11 cellular contexts compared by ENCODE assay signal in genomic region chr17:69084911-69085310, GRCh38. TPM values are rescaled to one million over a fixed set of nuclear protein-coding genes. Genes with fewer than 3 reads are reported as not detected.
A peak's percentile ranks its signal among the peaks of the same experiment; 100 is the strongest.
DNase-seq lines count a peak whose midpoint lies in the region; ATAC-seq and TF ChIP-seq lines count a peak whose summit lies in the region.
"Had no signal": no experiment of that assay in that cellular context is flagged by ENCODE, and none has a peak within 500 bp of the region (broad histone marks: within the 10 kb centered on the region; RNA-seq: fewer than 3 reads in every experiment).

No MANE protein-coding gene starts in this region.

- H3K14ac ChIP-seq in neuronal stem cell (ENCODE audit: low read length): no peak overlapping the region

- H2BK5ac ChIP-seq in neuronal stem cell (ENCODE audit: low read length): no peak overlapping the region

- DNase-seq in ELR (ENCODE audit: low read depth) (peak; percentile 25), NB4 (ENCODE audit: low read depth) (no peak), cerebellar cortex (ENCODE audit: low spot score) (peak; percentile 4), neuronal stem cell (ENCODE audit: low spot score) (peak; percentile 11)
- no peak for DNase-seq in activated naive CD4-positive, alpha-beta T cell treated with anti-CD3 and anti-CD28 coated beads for 36 hours
- DNase-seq: activated CD4-positive, CD25-positive, alpha-beta regulatory T cell; caudate nucleus; NCI-H1417 treated with DMSO at 0.1 percent for 48 hours had no signal

- H3K4ac ChIP-seq in neuronal stem cell (ENCODE audit: low read length): no peak overlapping the region

- H3K18ac ChIP-seq in neuronal stem cell (ENCODE audit: low read length): no peak overlapping the region

- H3K4me3 Mint-ChIP-seq in activated naive CD4-positive, alpha-beta T cell treated with anti-CD3 and anti-CD28 coated beads for 36 hours: no peak overlapping the region

- no peaks in the 10 kb centered on the region for H3K9me3 Mint-ChIP-seq in activated naive CD4-positive, alpha-beta T cell treated with anti-CD3 and anti-CD28 coated beads for 36 hours

- intact Hi-C loops in activated naive CD4-positive, alpha-beta T cell treated with anti-CD3 and anti-CD28 coated beads for 36 hours (cut with micrococcal nuclease): loop anchor here (10.0 kb wide), 1 partner anchor 60 kb away; the partner anchor contains the start of gene ABCA6

- no peak overlapping the region for H2BK15ac ChIP-seq in neuronal stem cell (ENCODE audit: low read length)

- no peak overlapping the region for H3K23ac ChIP-seq in neuronal stem cell (ENCODE audit: low read depth, low read length, poor library complexity)

- H4K8ac ChIP-seq in neuronal stem cell (ENCODE audit: low read depth, low read length): no peak overlapping the region

- H3K36me3 ChIP-seq in neuronal stem cell (replicated peaks in 1 of 2; ENCODE audit: control insufficient read depth in 2 of 2, insufficient read depth in 2 of 2, low read length in 2 of 2): no peaks in the 10 kb centered on the region

- no CpG with 5 or more reads among the region's 13 CpGs for WGBS in neuronal stem cell (ENCODE audit: extremely low coverage in 2 of 2, insufficient read length in 2 of 2, insufficient replicate concordance in 1 of 2), 2 donors

- no peak overlapping the region for H3K9ac ChIP-seq in neuronal stem cell (ENCODE audit: low read depth, low read length, poor library complexity)

- H3K27ac ChIP-seq in neuronal stem cell (replicated peaks; ENCODE audit: low read length): no peak overlapping the region
- H3K27ac ChIP-seq: skin epidermis had no signal

- H3K9me3 ChIP-seq in neuronal stem cell (replicated peaks in 1 of 2; ENCODE audit: control insufficient read depth in 2 of 2, insufficient read depth in 1 of 2, low read depth in 1 of 2, low read length in 2 of 2): peaks cover 3% of the 10 kb centered on the region in 2 donors

- TF ChIP-seq CTCF in NB4 (IDR thresholded peaks at IDR 0.05; ENCODE audit: low read depth, low read length): peak; percentile 1

- H2BK120ac ChIP-seq in neuronal stem cell (ENCODE audit: low read depth, low read length): no peak overlapping the region

- no peaks in the 10 kb centered on the region for H3K27me3 Mint-ChIP-seq in activated naive CD4-positive, alpha-beta T cell treated with anti-CD3 and anti-CD28 coated beads for 36 hours (ENCODE audit: low read depth)

- H3K27ac Mint-ChIP-seq in activated naive CD4-positive, alpha-beta T cell treated with anti-CD3 and anti-CD28 coated beads for 36 hours: no peak overlapping the region

- H3K36me3 Mint-ChIP-seq in activated naive CD4-positive, alpha-beta T cell treated with anti-CD3 and anti-CD28 coated beads for 36 hours (ENCODE audit: low read depth): no peaks in the 10 kb centered on the region

- no peaks in the 10 kb centered on the region for H3K27me3 ChIP-seq in neuronal stem cell (ENCODE audit: control insufficient read depth in 3 of 3, insufficient read depth in 3 of 3, low read depth in 1 of 3, low read length in 3 of 3)

- no peak for ATAC-seq in HG03565 (IDR thresholded peaks at IDR 0.05; ENCODE audit: unreplicated experiment)
- no peak for ATAC-seq in GM18502 (IDR thresholded peaks at IDR 0.05; ENCODE audit: poor library complexity, unreplicated experiment)

- no peak overlapping the region for H4K91ac ChIP-seq in neuronal stem cell (ENCODE audit: low read depth, low read length, poor library complexity)

- no peak overlapping the region for H2AK5ac ChIP-seq in neuronal stem cell (ENCODE audit: low read depth, low read length)

- CTCF ChIA-PET in activated naive CD4-positive, alpha-beta T cell treated with anti-CD3 and anti-CD28 coated beads for 36 hours (lab: Charles Lee): no interaction called here

- TF ChIP-seq POLR2A in NB4 (IDR thresholded peaks at IDR 0.05; ENCODE audit: extremely low read depth, insufficient read length): no peak

- no peak overlapping the region for H2AFZ ChIP-seq in neuronal stem cell (ENCODE audit: low read length)

- H3K4me3 ChIP-seq in NB4 (ENCODE audit: low read depth, low read length) (no peak overlapping the region), neuronal stem cell (ENCODE audit: low read length in 2 of 2) (no peak overlapping the region)
- H3K4me3 ChIP-seq: skin epidermis had no signal

- no peaks in the 10 kb centered on the region for H3K4me1 ChIP-seq in neuronal stem cell (ENCODE audit: control insufficient read depth in 2 of 2, insufficient read depth in 1 of 2, low read depth in 1 of 2, low read length in 2 of 2)

- no peaks in the 10 kb centered on the region for H3K4me1 Mint-ChIP-seq in activated naive CD4-positive, alpha-beta T cell treated with anti-CD3 and anti-CD28 coated beads for 36 hours (ENCODE audit: low read depth)

- no peak overlapping the region for H2BK12ac ChIP-seq in neuronal stem cell (ENCODE audit: low read length)

- H3K79me1 ChIP-seq in neuronal stem cell (ENCODE audit: low read depth, low read length): no peaks in the 10 kb centered on the region

- no peak overlapping the region for H3K4me2 ChIP-seq in neuronal stem cell (ENCODE audit: insufficient read depth, low read length, poor library complexity, severe bottlenecking)

RNA-seq across cellular contexts. Expression of gene ABCA9, which starts 24.2 kb away (rescaled TPM):
- polyA plus RNA-seq in neuronal stem cell (2013, experiment 1 of 2): not detected
- polyA plus RNA-seq in neuronal stem cell (2013, experiment 2 of 2): under 0.01 TPM
- not detected for total RNA-seq in activated naive CD4-positive, alpha-beta T cell treated with anti-CD3 and anti-CD28 coated beads for 36 hours

RNA-seq across cellular contexts. Expression of gene ABCA6, which starts 56.8 kb away (rescaled TPM):
- not detected for polyA plus RNA-seq in neuronal stem cell (2013, experiment 1 of 2)
- polyA plus RNA-seq in neuronal stem cell (2013, experiment 2 of 2): not detected
- total RNA-seq in activated naive CD4-positive, alpha-beta T cell treated with anti-CD3 and anti-CD28 coated beads for 36 hours: not detected

Comparison
In these comparisons a context has a peak if more than half of its experiments do, and no peak if none do; other contexts are left out.
1. DNase-seq: peak in ELR (single experiment), cerebellar cortex (single experiment) and neuronal stem cell (single experiment); none in NB4 (single experiment) and activated naive CD4-positive, alpha-beta T cell treated with anti-CD3 and anti-CD28 coated beads for 36 hours (single experiment).